In the genomic region with DNA sequence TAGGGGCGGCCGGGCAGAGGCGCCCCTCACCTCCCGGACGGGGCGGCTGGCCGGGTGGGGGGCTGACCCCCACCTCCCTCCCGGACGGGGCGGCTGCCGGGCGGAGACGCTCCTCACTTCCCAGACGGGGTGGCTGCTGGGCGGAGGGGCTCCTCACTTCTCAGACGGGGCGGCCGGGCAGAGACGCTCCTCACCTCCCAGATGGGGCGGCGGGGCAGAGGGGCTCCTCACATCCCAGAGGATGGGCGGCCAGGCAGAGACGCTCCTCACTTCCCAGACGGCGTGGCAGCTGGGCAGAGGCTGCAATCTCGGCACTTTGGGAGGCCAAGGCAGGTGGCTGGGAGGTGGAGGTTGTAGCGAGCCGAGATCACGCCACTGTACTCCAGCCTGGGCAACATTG, we compare ENCODE assay signal across 7 cellular contexts. TPM values are rescaled to one million over a fixed set of nuclear protein-coding genes. Genes with fewer than 3 reads are reported as not detected.
"Had no signal": no experiment of that assay in that cellular context is flagged by ENCODE, and none has a peak within 500 bp of the region (broad histone marks: within the 10 kb centered on the region; RNA-seq: fewer than 3 reads in every experiment).

No MANE protein-coding gene starts in this region.

RNA-seq across cellular contexts. Expression of a gene that starts 42.4 kb away (rescaled TPM):
- total RNA-seq: GM23248, GM23338, H1, H4, H7, H9, HFFc6 had no signal

RNA-seq across cellular contexts. Expression of a gene that starts 45.5 kb away (rescaled TPM):
- total RNA-seq: GM23248 had no signal
